17 cellular contexts compared by ENCODE assay signal in genomic region chr20:51034988-51035656, GRCh38. TPM values are rescaled to one million over a fixed set of nuclear protein-coding genes. Genes with fewer than 3 reads are reported as not detected.
DNase-seq lines count a peak whose midpoint lies in the region; ATAC-seq and TF ChIP-seq lines count a peak whose summit lies in the region.
"Had no signal": no experiment of that assay in that cellular context is flagged by ENCODE, and none has a peak within 500 bp of the region (broad histone marks: within the 10 kb centered on the region; RNA-seq: fewer than 3 reads in every experiment).

No MANE protein-coding gene starts in this region.

- no peak for ATAC-seq in GM18519 (IDR thresholded peaks at IDR 0.05; ENCODE audit: low FRiP score, unreplicated experiment)
- ATAC-seq in natural killer cell = no peak

- intact Hi-C loops in natural killer cell (cut with micrococcal nuclease) = no loop called here

- DNase-seq in OCI-M1 (lab: John Stamatoyannopoulos, UW) (peak; percentile 55), chondrocyte (ENCODE audit: low spot score) (no peak), smooth muscle cell (lab: John Stamatoyannopoulos, UW; ENCODE audit: unreplicated experiment) (no peak), C1 segment of cervical spinal cord (lab: John Stamatoyannopoulos, UW) (no peak), islet precursor cell (no peak), natural killer cell (no peak)
- DNase-seq: CD4-positive, alpha-beta memory T cell; GF-D8; KBM-7; NCI-H1048; NCI-H146; NCI-H2107; NCI-H345; NCI-H69; SHP77 treated with DMSO at 0.1 percent for 48 hours had no signal

- H3K36me3 Mint-ChIP-seq in chondrocyte (ENCODE audit: low read depth) (no peaks in the 10 kb centered on the region), natural killer cell (no peaks in the 10 kb centered on the region)
- H3K36me3 Mint-ChIP-seq: CD4-positive, alpha-beta memory T cell had no signal

- H3K27me3 Mint-ChIP-seq in chondrocyte (ENCODE audit: low read depth) = peaks cover 18% of the 10 kb centered on the region
- H3K27me3 Mint-ChIP-seq in natural killer cell (ENCODE audit: low read depth in 2 of 2) = peaks cover 20 to 29% of the 10 kb centered on the region in 2 donors

- H3K9me3 Mint-ChIP-seq in chondrocyte (ENCODE audit: low read depth) (peaks cover 4% of the 10 kb centered on the region), natural killer cell (no peaks in the 10 kb centered on the region)

- H3K4me3 Mint-ChIP-seq in chondrocyte (ENCODE audit: unreplicated experiment) = no peak overlapping the region
- no peak overlapping the region for H3K4me3 Mint-ChIP-seq in natural killer cell
- H3K4me3 Mint-ChIP-seq: CD4-positive, alpha-beta memory T cell had no signal

- H3K4me1 ChIP-seq in BLaER1 (peaks cover 57% of the 10 kb centered on the region), smooth muscle cell (ENCODE audit: low read depth) (peaks cover 6% of the 10 kb centered on the region)

- H3K27ac Mint-ChIP-seq in chondrocyte (ENCODE audit: unreplicated experiment) (peak overlapping the region; percentile 96), natural killer cell (no peak overlapping the region)
- H3K27ac Mint-ChIP-seq: CD4-positive, alpha-beta memory T cell had no signal

- no peaks in the 10 kb centered on the region for H3K36me3 ChIP-seq in BLaER1
- H3K36me3 ChIP-seq in smooth muscle cell (ENCODE audit: low read depth) = no peaks in the 10 kb centered on the region

- H3K4me1 Mint-ChIP-seq in chondrocyte (ENCODE audit: low read depth) (peaks cover 38% of the 10 kb centered on the region), natural killer cell (no peaks in the 10 kb centered on the region)
- H3K4me1 Mint-ChIP-seq: CD4-positive, alpha-beta memory T cell had no signal

- H3K27ac ChIP-seq in BLaER1 (peak overlapping the region; percentile 90), smooth muscle cell (ENCODE audit: low read depth) (peak overlapping the region; percentile 75)

- TF ChIP-seq CTCF in chondrocyte (IDR thresholded peaks at IDR 0.05) (no peak), smooth muscle cell (IDR thresholded peaks at IDR 0.05; ENCODE audit: borderline replicate concordance, insufficient read depth, poor library complexity, severe bottlenecking) (no peak), natural killer cell (IDR thresholded peaks at IDR 0.05) (no peak)

- peaks cover 12% of the 10 kb centered on the region for H3K9me3 ChIP-seq in BLaER1
- no peaks in the 10 kb centered on the region for H3K9me3 ChIP-seq in smooth muscle cell (replicated peaks; ENCODE audit: low read depth)

- H4K20me1 ChIP-seq in BLaER1 = no peaks in the 10 kb centered on the region
- H4K20me1 ChIP-seq in smooth muscle cell (ENCODE audit: low read depth) = no peaks in the 10 kb centered on the region

- H3K27me3 ChIP-seq in BLaER1 (no peaks in the 10 kb centered on the region), smooth muscle cell (ENCODE audit: low read depth) (no peaks in the 10 kb centered on the region)

- peaks cover 4% of the 10 kb centered on the region for H3F3A ChIP-seq in smooth muscle cell (ENCODE audit: low read depth)

- H3K4me3 ChIP-seq in BLaER1 (no peak overlapping the region), smooth muscle cell (no peak overlapping the region)

- peak overlapping the region; percentile 58 for H3K9ac ChIP-seq in BLaER1
- peak overlapping the region; percentile 4 for H3K9ac ChIP-seq in smooth muscle cell (ENCODE audit: low read depth)

- H3K4me2 ChIP-seq in BLaER1 (peak overlapping the region; percentile 91), smooth muscle cell (no peak overlapping the region)

- H2AFZ ChIP-seq in smooth muscle cell (ENCODE audit: low read depth) = peak overlapping the region; percentile 29

- no peaks in the 10 kb centered on the region for H3K79me2 ChIP-seq in smooth muscle cell (ENCODE audit: low read depth)

- 54% methylated on average over 9 of the region's 9 CpGs for WGBS in smooth muscle cell (ENCODE audit: low lambda C conversion rate)

RNA-seq across cellular contexts. Expression of gene KCNG1, which starts 12.2 kb away (rescaled TPM):
- total RNA-seq in chondrocyte (2.9 to 14.6 TPM (median 13.0 TPM) in 3 replicates), smooth muscle cell (37.4 and 51.2 TPM in 2 replicates), natural killer cell (not detected)
- polyA plus RNA-seq in smooth muscle cell = 52.0 and 54.1 TPM in 2 replicates
- total RNA-seq: CD4-positive, alpha-beta memory T cell had no signal
- polyA plus RNA-seq: CD4-positive, alpha-beta memory T cell had no signal
